Comparison of ENCODE assay signal across 10 cellular contexts in genomic region chr19:4390862-4391693, GRCh38. TPM values are rescaled to one million over a fixed set of nuclear protein-coding genes. Genes with fewer than 3 reads are reported as not detected.
DNase-seq lines count a peak whose midpoint lies in the region; ATAC-seq and TF ChIP-seq lines count a peak whose summit lies in the region.
"Had no signal": no experiment of that assay in that cellular context is flagged by ENCODE, and none has a peak within 500 bp of the region (broad histone marks: within the 10 kb centered on the region; RNA-seq: fewer than 3 reads in every experiment).

No MANE protein-coding gene starts in this region.

- H3K27ac Mint-ChIP-seq in activated naive CD4-positive, alpha-beta T cell treated with anti-CD3 and anti-CD28 coated beads, Interleukin-2, amount 10 ng/mL, durations not matched to agents 7 days and 5 days, result peak overlapping the region; percentile 77
- H3K27ac Mint-ChIP-seq in dendritic cell treated with granulocyte-macrophage colony-stimulating factor and Interleukin-4, amounts not matched to agents 40 ng/mL and 50 ng/mL, for 4 days, result peak overlapping the region; percentile 86

- WGBS in mesodermal cell (ENCODE audit: insufficient coverage in 2 of 2), 2 experiments, result 52 to 53% methylated on average over 20 to 23 of the region's 23 CpGs
- 41 to 49% methylated on average over 22 to 23 of the region's 23 CpGs for WGBS in tibial nerve, 2 donors

- DNase-seq in activated naive CD4-positive, alpha-beta T cell treated with anti-CD3 and anti-CD28 coated beads, Interleukin-2, amount 10 ng/mL, durations not matched to agents 7 days and 5 days, result no peak
- no peak for DNase-seq in activated naive CD4-positive, alpha-beta T cell treated with anti-CD3 and anti-CD28 coated beads, Interleukin-2, amount 50 U/mL, for 16 hours
- DNase-seq in tibial nerve (ENCODE audit: low spot score in 2 of 2) (no peak), OCI-M2 (lab: John Stamatoyannopoulos, UW; ENCODE audit: unreplicated experiment) (no peak), GM19238 (ENCODE audit: insufficient read length, low spot score) (no peak)
- DNase-seq: COR-L47, MM.1S had no signal

- no peaks in the 10 kb centered on the region for H3K27me3 Mint-ChIP-seq in activated naive CD4-positive, alpha-beta T cell treated with anti-CD3 and anti-CD28 coated beads, Interleukin-2, amount 10 ng/mL, durations not matched to agents 7 days and 5 days
- no peaks in the 10 kb centered on the region for H3K27me3 Mint-ChIP-seq in dendritic cell treated with granulocyte-macrophage colony-stimulating factor and Interleukin-4, amounts not matched to agents 40 ng/mL and 50 ng/mL, for 4 days

- peaks cover 67% of the 10 kb centered on the region for H3K4me1 Mint-ChIP-seq in activated naive CD4-positive, alpha-beta T cell treated with anti-CD3 and anti-CD28 coated beads, Interleukin-2, amount 10 ng/mL, durations not matched to agents 7 days and 5 days
- H3K4me1 Mint-ChIP-seq in dendritic cell treated with granulocyte-macrophage colony-stimulating factor and Interleukin-4, amounts not matched to agents 40 ng/mL and 50 ng/mL, for 4 days (ENCODE audit: low read depth), result peaks cover 96% of the 10 kb centered on the region

- intact Hi-C loops in dendritic cell treated with granulocyte-macrophage colony-stimulating factor and Interleukin-4, amounts not matched to agents 40 ng/mL and 50 ng/mL, for 4 days (cut with micrococcal nuclease), result no loop called here

- H3K27me3 ChIP-seq in tibial nerve, result no peaks in the 10 kb centered on the region

- no peaks in the 10 kb centered on the region for H3K9me3 Mint-ChIP-seq in activated naive CD4-positive, alpha-beta T cell treated with anti-CD3 and anti-CD28 coated beads, Interleukin-2, amount 10 ng/mL, durations not matched to agents 7 days and 5 days
- H3K9me3 Mint-ChIP-seq in dendritic cell treated with granulocyte-macrophage colony-stimulating factor and Interleukin-4, amounts not matched to agents 40 ng/mL and 50 ng/mL, for 4 days, result no peaks in the 10 kb centered on the region

- no peak overlapping the region for H3K4me3 Mint-ChIP-seq in activated naive CD4-positive, alpha-beta T cell treated with anti-CD3 and anti-CD28 coated beads, Interleukin-2, amount 10 ng/mL, durations not matched to agents 7 days and 5 days
- peak overlapping the region; percentile 64 for H3K4me3 Mint-ChIP-seq in dendritic cell treated with granulocyte-macrophage colony-stimulating factor and Interleukin-4, amounts not matched to agents 40 ng/mL and 50 ng/mL, for 4 days

- peaks cover 45% of the 10 kb centered on the region for H3K4me1 ChIP-seq in mesodermal cell (ENCODE audit: control insufficient read depth, insufficient read depth, low read length, poor library complexity, severe bottlenecking)
- H3K4me1 ChIP-seq in tibial nerve, result peaks cover 5 to 95% (median 77%) of the 10 kb centered on the region in 4 donors

- peak overlapping the region; percentile 18 for H3K4me3 ChIP-seq in mesodermal cell (ENCODE audit: extremely low read depth, insufficient read depth, low read length, poor library complexity, severe bottlenecking)
- peak overlapping the region in 1 of 4 donors; percentile 28 for H3K4me3 ChIP-seq in tibial nerve

- no peak for ATAC-seq in HG02981 (IDR thresholded peaks at IDR 0.05; ENCODE audit: unreplicated experiment)

- H3K36me3 ChIP-seq in mesodermal cell (ENCODE audit: control insufficient read depth, insufficient read depth, low read length) (peaks cover 35% of the 10 kb centered on the region), tibial nerve (peaks cover 0 to 14% (median 0%) of the 10 kb centered on the region in 3 donors)

- peaks cover 42% of the 10 kb centered on the region for H3K36me3 Mint-ChIP-seq in activated naive CD4-positive, alpha-beta T cell treated with anti-CD3 and anti-CD28 coated beads, Interleukin-2, amount 10 ng/mL, durations not matched to agents 7 days and 5 days
- H3K36me3 Mint-ChIP-seq in dendritic cell treated with granulocyte-macrophage colony-stimulating factor and Interleukin-4, amounts not matched to agents 40 ng/mL and 50 ng/mL, for 4 days (ENCODE audit: low read depth), result peaks cover 93% of the 10 kb centered on the region

- TF ChIP-seq POLR2A in tibial nerve (IDR thresholded peaks at IDR 0.05), result no peak

- TF ChIP-seq EP300 in tibial nerve (IDR thresholded peaks at IDR 0.05), result no peak

- H3K9me3 ChIP-seq in mesodermal cell (ENCODE audit: control insufficient read depth, low read length) (no peaks in the 10 kb centered on the region), tibial nerve (no peaks in the 10 kb centered on the region)

- no peak for TF ChIP-seq CTCF in tibial nerve (IDR thresholded peaks at IDR 0.05)

- peak overlapping the region; percentile 89 for H3K27ac ChIP-seq in mesodermal cell (ENCODE audit: low read depth, low read length, severe bottlenecking)
- H3K27ac ChIP-seq in tibial nerve, result peak overlapping the region; percentile 57 to 92 (median 78)

- CTCF ChIA-PET in activated naive CD4-positive, alpha-beta T cell treated with anti-CD3 and anti-CD28 coated beads, Interleukin-2, amount 10 ng/mL, durations not matched to agents 7 days and 5 days (lab: Charles Lee), result interaction anchor here (0.8 kb wide), 1 partner anchor 21 kb away, joined by 3 read pairs; no protein-coding TSS in a partner anchor

RNA-seq across cellular contexts. Expression of gene SH3GL1, which starts 9.3 kb away (rescaled TPM):
- 96.1 TPM for polyA plus RNA-seq in mesodermal cell (2013, experiment 1 of 2)
- 78.6 TPM for polyA plus RNA-seq in mesodermal cell (2013, experiment 2 of 2)
- 10 to 100 TPM; 35.0 to 64.8 (median 52.9) TPM for total RNA-seq in tibial nerve

RNA-seq across cellular contexts. Expression of gene CHAF1A, which starts 11.4 kb away (rescaled TPM):
- 23.5 TPM for polyA plus RNA-seq in mesodermal cell (2013, experiment 1 of 2)
- polyA plus RNA-seq in mesodermal cell (2013, experiment 2 of 2), result 22.8 TPM
- 10 to 100 TPM in 1 of 4 donors, 1 to 10 TPM in 3; 4.9 to 18.6 (median 8.1) TPM for total RNA-seq in tibial nerve

RNA-seq across cellular contexts. Expression of gene MPND, which starts 47.7 kb away (rescaled TPM):
- polyA plus RNA-seq in mesodermal cell (2013, experiment 1 of 2), result 18.6 TPM
- polyA plus RNA-seq in mesodermal cell (2013, experiment 2 of 2), result 16.3 TPM
- total RNA-seq in tibial nerve, result 10 to 100 TPM in 1 of 4 donors, 1 to 10 TPM in 3; 2.2 to 13.2 (median 6.6) TPM

RNA-seq across cellular contexts. Expression of gene STAP2, which starts 52.5 kb away (rescaled TPM):
- polyA plus RNA-seq in mesodermal cell (2013, experiment 1 of 2), result 15.7 TPM
- polyA plus RNA-seq in mesodermal cell (2013, experiment 2 of 2), result 12.8 TPM
- 1 to 10 TPM in 3 of 4 donors, not detected in 1; 3.1 to 6.0 (median 4.8) TPM for total RNA-seq in tibial nerve
